38 cellular contexts compared by ENCODE assay signal in the genomic region with DNA sequence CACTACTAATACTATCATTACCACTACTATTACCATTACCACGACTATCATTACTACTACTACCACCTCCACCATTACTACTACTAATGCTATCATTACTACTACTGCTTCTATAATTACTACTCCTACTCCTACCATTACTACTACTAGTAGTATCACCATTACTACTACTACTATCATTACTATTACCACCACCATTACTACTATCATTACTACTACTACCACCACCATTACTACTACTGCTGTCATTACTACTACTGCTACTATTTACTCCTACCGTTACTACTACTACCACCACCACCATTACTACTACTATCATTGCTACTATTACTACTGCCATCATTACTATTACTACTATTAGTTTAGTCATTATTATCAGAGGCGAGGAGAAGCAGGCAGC.
"Had no signal": no experiment of that assay in that cellular context is flagged by ENCODE, and none has a peak within 500 bp of the region (broad histone marks: within the 10 kb centered on the region; RNA-seq: fewer than 3 reads in every experiment).

No MANE protein-coding gene starts in this region.

- ATAC-seq: activated naive CD4-positive, alpha-beta T cell treated with anti-CD3 and anti-CD28 coated beads, Interleukin-2, amount 50 U/mL, for 72 hours; activated naive CD8-positive, alpha-beta T cell treated with anti-CD3 and anti-CD28 coated beads, Interleukin-2, amount 50 U/mL, for 24 hours; activated T-cell treated with anti-CD3 and anti-CD28 coated beads, Interleukin-2, amount 50 U/mL, for 4 hours; activated T-cell treated with anti-CD3 and anti-CD28 coated beads, Interleukin-2, amount 50 U/mL, for 72 hours; activated T-helper 17 cell treated with anti-CD3 and anti-CD28 coated beads, Interleukin-2, amount 50 U/mL, for 72 hours; body of pancreas had no signal

- H3K9me3 Mint-ChIP-seq: activated naive CD4-positive, alpha-beta T cell treated with anti-CD3 and anti-CD28 coated beads for 36 hours; activated naive CD4-positive, alpha-beta T cell treated with anti-CD3 and anti-CD28 coated beads, Interleukin-2, amount 50 U/mL, for 24 hours; activated naive CD8-positive, alpha-beta T cell treated with anti-CD3 and anti-CD28 coated beads for 36 hours; activated T-cell treated with anti-CD3 and anti-CD28 coated beads, Interleukin-2, amount 50 U/mL, for 24 hours; activated T-cell treated with anti-CD3 and anti-CD28 coated beads, Interleukin-2, amount 50 U/mL, for 4 hours; activated T-helper 17 cell treated with anti-CD3 and anti-CD28 coated beads, Interleukin-2, amount 50 U/mL, for 72 hours; activated T-helper 2 cell treated with anti-CD3 and anti-CD28 coated beads, Interferon-gamma antibody, Interleukin-2, Interleukin-4, amounts not matched to agents 10 μg/mL and 5 μg/mL and 100 μg/mL, durations not matched to agents 14 hours and 24 hours and 36 hours had no signal

- H3K4me1 ChIP-seq: adrenal gland, ascending aorta, body of pancreas, breast epithelium had no signal

- DNase-seq: activated effector memory CD4-positive, alpha-beta T cell treated with anti-CD3 and anti-CD28 coated beads, Interleukin-2, amount 50 U/mL, for 16 hours; activated effector memory CD4-positive, alpha-beta T cell treated with Interleukin-2 at 50 U/mL for 16 hours; activated gamma-delta T cell; activated gamma-delta T cell treated with Interleukin-2 at 50 U/mL for 16 hours; activated naive CD4-positive, alpha-beta T cell; activated naive CD4-positive, alpha-beta T cell treated with anti-CD3 and anti-CD28 coated beads for 36 hours; activated naive CD4-positive, alpha-beta T cell treated with Interleukin-2 at 50 U/mL for 16 hours; activated naive CD8-positive, alpha-beta T cell treated with anti-CD3 and anti-CD28 coated beads for 36 hours; activated naive CD8-positive, alpha-beta T cell treated with anti-CD3 and anti-CD28 coated beads, Interleukin-2, amount 10 ng/mL, durations not matched to agents 7 days and 5 days; activated naive CD8-positive, alpha-beta T cell treated with anti-CD3 and anti-CD28 coated beads, Interleukin-2, amount 50 U/mL, for 24 hours; activated T-cell treated with anti-CD3 and anti-CD28 coated beads, Interleukin-2, amount 50 U/mL, for 1 hour; activated T-cell treated with anti-CD3 and anti-CD28 coated beads, Interleukin-2, amount 50 U/mL, for 24 hours; activated T-cell treated with anti-CD3 and anti-CD28 coated beads, Interleukin-2, amount 50 U/mL, for 4 hours; activated T-cell treated with anti-CD3 and anti-CD28 coated beads, Interleukin-2, amount 50 U/mL, for 48 hours; activated T-cell treated with anti-CD3 and anti-CD28 coated beads, Interleukin-2, amount 50 U/mL, for 72 hours; adrenal gland; amniotic stem cell; anterior cingulate cortex; aorta; body of pancreas; brain microvascular endothelial cell; caudate nucleus; central memory CD4-positive, alpha-beta T cell; cerebellar nuclear complex had no signal

- H3K4me1 Mint-ChIP-seq: activated naive CD8-positive, alpha-beta T cell treated with anti-CD3 and anti-CD28 coated beads, Interleukin-2, amount 50 U/mL, for 24 hours; activated T-helper 17 cell treated with anti-CD3 and anti-CD28 coated beads, Interleukin-2, amount 50 U/mL, for 72 hours; brain; central memory CD8-positive, alpha-beta T cell had no signal

- H3K4me3 Mint-ChIP-seq: activated naive CD4-positive, alpha-beta T cell treated with anti-CD3 and anti-CD28 coated beads for 36 hours; activated naive CD4-positive, alpha-beta T cell treated with anti-CD3 and anti-CD28 coated beads, Interleukin-2, amount 50 U/mL, for 24 hours; activated naive CD8-positive, alpha-beta T cell; activated naive CD8-positive, alpha-beta T cell treated with anti-CD3 and anti-CD28 coated beads for 36 hours; activated naive CD8-positive, alpha-beta T cell treated with anti-CD3 and anti-CD28 coated beads, Interleukin-2, amount 50 U/mL, for 24 hours; activated T-cell treated with anti-CD3 and anti-CD28 coated beads, Interleukin-2, amount 50 U/mL, for 24 hours; activated T-cell treated with anti-CD3 and anti-CD28 coated beads, Interleukin-2, amount 50 U/mL, for 4 hours; activated T-cell treated with anti-CD3 and anti-CD28 coated beads, Interleukin-2, amount 50 U/mL, for 72 hours; activated T-helper 1 cell treated with anti-CD3 and anti-CD28 coated beads, Interleukin-12 subunit alpha, Interleukin-12 subunit beta, Interleukin-2, Interleukin-4 antibody, amounts not matched to agents 30 ng/mL and 10 ng/mL and 1 ng/mL, durations not matched to agents 14 hours and 24 hours and 36 hours; activated T-helper 17 cell treated with anti-CD3 and anti-CD28 coated beads, Interleukin-2, amount 50 U/mL, for 72 hours; brain; central memory CD8-positive, alpha-beta T cell had no signal

- H3K9me3 ChIP-seq: adrenal gland, ascending aorta, body of pancreas, breast epithelium had no signal

- FAIRE-seq: astrocyte, bronchial epithelial cell, colon had no signal

- H3K27ac ChIP-seq: adrenal gland, ascending aorta, body of pancreas, brain microvascular endothelial cell, breast epithelium, cardiac muscle cell had no signal

- H3K27me3 ChIP-seq: adrenal gland, ascending aorta, body of pancreas, brain microvascular endothelial cell, breast epithelium, cardiac muscle cell had no signal

- H3K27me3 Mint-ChIP-seq: brain; central memory CD8-positive, alpha-beta T cell had no signal

- H3K4me3 ChIP-seq: adrenal gland, ascending aorta, body of pancreas, breast epithelium, cardiac muscle cell had no signal

- H3K36me3 ChIP-seq: adrenal gland, ascending aorta, brain microvascular endothelial cell, breast epithelium, cardiac muscle cell had no signal

- H3K27ac Mint-ChIP-seq: activated naive CD4-positive, alpha-beta T cell treated with anti-CD3 and anti-CD28 coated beads for 36 hours; activated naive CD4-positive, alpha-beta T cell treated with anti-CD3 and anti-CD28 coated beads, Interleukin-2, amount 50 U/mL, for 24 hours; activated naive CD4-positive, alpha-beta T cell treated with anti-CD3 and anti-CD28 coated beads, Interleukin-2, amount 50 U/mL, for 72 hours; activated naive CD8-positive, alpha-beta T cell; activated naive CD8-positive, alpha-beta T cell treated with anti-CD3 and anti-CD28 coated beads for 36 hours; activated naive CD8-positive, alpha-beta T cell treated with anti-CD3 and anti-CD28 coated beads, Interleukin-2, amount 50 U/mL, for 24 hours; activated T-cell treated with anti-CD3 and anti-CD28 coated beads, Interleukin-2, amount 50 U/mL, for 24 hours; activated T-cell treated with anti-CD3 and anti-CD28 coated beads, Interleukin-2, amount 50 U/mL, for 72 hours; activated T-helper 1 cell treated with anti-CD3 and anti-CD28 coated beads, Interleukin-12 subunit alpha, Interleukin-12 subunit beta, Interleukin-2, Interleukin-4 antibody, amounts not matched to agents 30 ng/mL and 10 ng/mL and 1 ng/mL, durations not matched to agents 14 hours and 24 hours and 36 hours; activated T-helper 17 cell treated with anti-CD3 and anti-CD28 coated beads, Interleukin-2, amount 50 U/mL, for 72 hours; activated T-helper 2 cell treated with anti-CD3 and anti-CD28 coated beads, Interferon-gamma antibody, Interleukin-2, Interleukin-4, amounts not matched to agents 10 μg/mL and 5 μg/mL and 100 μg/mL, durations not matched to agents 14 hours and 24 hours and 36 hours; brain had no signal

- H3K36me3 Mint-ChIP-seq: activated naive CD4-positive, alpha-beta T cell treated with anti-CD3 and anti-CD28 coated beads, Interleukin-2, amount 50 U/mL, for 24 hours; activated naive CD4-positive, alpha-beta T cell treated with anti-CD3 and anti-CD28 coated beads, Interleukin-2, amount 50 U/mL, for 72 hours; activated naive CD8-positive, alpha-beta T cell; activated naive CD8-positive, alpha-beta T cell treated with anti-CD3 and anti-CD28 coated beads for 36 hours; brain had no signal
